Comparison of ENCODE assay signal across 15 cellular contexts in the genomic region with DNA sequence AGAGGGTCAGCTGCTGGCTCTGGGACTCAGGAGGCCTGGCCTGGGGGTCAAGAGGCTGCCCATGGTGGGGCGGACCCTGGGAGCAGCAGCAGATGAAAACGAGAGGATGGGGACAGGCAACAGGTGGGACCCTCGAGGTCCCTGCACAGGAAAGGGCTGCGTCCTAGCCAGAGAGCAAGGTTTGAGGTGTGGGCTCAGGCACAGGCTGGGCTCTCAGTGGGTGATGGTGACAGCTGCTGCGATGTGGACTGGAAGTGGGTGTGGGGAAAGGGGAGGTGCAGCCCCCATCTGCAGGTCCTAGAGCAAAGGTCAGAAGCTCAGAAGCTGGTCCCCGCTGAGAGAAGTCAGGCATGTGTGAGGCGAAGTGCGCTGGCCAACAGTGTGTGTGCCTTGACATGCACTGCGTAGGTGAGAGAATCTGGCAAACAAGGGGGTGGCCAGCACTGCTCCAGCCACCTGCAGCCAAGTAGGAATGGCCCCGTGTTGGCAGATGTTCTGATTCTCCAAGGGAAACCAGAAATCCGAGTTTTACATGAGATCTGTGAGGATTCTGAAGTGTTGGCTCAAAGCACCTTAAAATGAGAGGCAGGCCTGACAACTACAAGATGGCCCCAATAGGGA.
DNase-seq lines count a peak whose midpoint lies in the region; ATAC-seq, FAIRE-seq and TF ChIP-seq lines count a peak whose summit lies in the region.
"Had no signal": no experiment of that assay in that cellular context is flagged by ENCODE, and none has a peak within 500 bp of the region (broad histone marks: within the 10 kb centered on the region; RNA-seq: fewer than 3 reads in every experiment).

No MANE protein-coding gene starts in this region.

- no peak overlapping the region for H2AFZ ChIP-seq in H1 (ENCODE audit: low read length)

- no peaks in the 10 kb centered on the region for H3K79me1 ChIP-seq in H1 (ENCODE audit: low read depth, low read length)

- 91% methylated on average over 11 of the region's 11 CpGs; no CpG with 5 or more reads in 1 of the 2 experiments for WGBS in H1 (ENCODE audit: extremely low coverage in 1 of 2, insufficient coverage in 1 of 2, insufficient read length in 1 of 2, insufficient replicate concordance in 2 of 2, low coverage in 1 of 2, low lambda C conversion rate in 2 of 2, missing lambda C conversion rate in 1 of 2), 2 experiments

- H4K20me1 ChIP-seq in H1 (replicated peaks in 1 of 2; ENCODE audit: control insufficient read depth in 1 of 2, insufficient read depth in 2 of 2, low read length in 2 of 2), result no peaks in the 10 kb centered on the region

- H3K4me1 ChIP-seq in H1 (replicated peaks in 1 of 4; ENCODE audit: control insufficient read depth in 3 of 4, insufficient read depth in 4 of 4, low read length in 3 of 4) (no peaks in the 10 kb centered on the region; a peak in 1 of 7 replicates), neutrophil (ENCODE audit: control insufficient read depth in 1 of 2, insufficient read depth in 1 of 2, low read depth in 1 of 2, low read length in 1 of 2) (peaks cover 12 to 27% of the 10 kb centered on the region in 2 experiments), upper lobe of right lung (no peaks in the 10 kb centered on the region)

- H3K4ac ChIP-seq in H1 (replicated peaks; ENCODE audit: insufficient read length, low read depth, low read length), result no peak overlapping the region

- no peak overlapping the region for H3K4me3 Mint-ChIP-seq in T-helper 2 cell treated with Interferon-gamma antibody and Interleukin-4, amounts not matched to agents 5 μg/mL and 100 μg/mL, for 36 hours
- H3K4me3 Mint-ChIP-seq: CD4-positive, CD25-positive, alpha-beta regulatory T cell had no signal

- FAIRE-seq in H1 (lab: Jason Lieb, UNC), result no peak
- FAIRE-seq: H54, HepG2, HTR-8/SVneo had no signal

- no peak for TF ChIP-seq RAD21 in H1 (IDR thresholded peaks at IDR 0.05 in 1 of 2, conservative IDR thresholded peaks at IDR 0.05 in 1 of 2; ENCODE audit: low read depth in 2 of 2, low read length in 2 of 2)

- CTCF ChIA-PET in H1 (lab: Charles Lee; ENCODE audit: partially characterized antibody), result no interaction called here

- H2BK5ac ChIP-seq in H1 (ENCODE audit: low read depth, low read length), result peak overlapping the region; percentile 49; the same call in 1 of the 2 replicates

- H3K23me2 ChIP-seq in H1 (ENCODE audit: low read depth, low read length), result no peaks in the 10 kb centered on the region

- H4K91ac ChIP-seq in H1 (replicated peaks; ENCODE audit: insufficient read length, low read length), result no peak overlapping the region

- ATAC-seq in upper lobe of right lung, result peak; percentile 10
- no peak for ATAC-seq in GM21528 (IDR thresholded peaks at IDR 0.05; ENCODE audit: low FRiP score, unreplicated experiment)
- ATAC-seq: HepG2 had no signal

- no peak overlapping the region for H3K14ac ChIP-seq in H1 (ENCODE audit: insufficient read length)

- H2BK20ac ChIP-seq in H1 (ENCODE audit: low read length), result no peak overlapping the region

- H3K4me2 ChIP-seq in H1 (ENCODE audit: insufficient read depth in 1 of 2, low read depth in 2 of 2, low read length in 2 of 2), result no peak overlapping the region

- no peak overlapping the region for H2AK5ac ChIP-seq in H1 (ENCODE audit: low read depth, low read length)

- H3K27me3 Mint-ChIP-seq in T-helper 2 cell treated with Interferon-gamma antibody and Interleukin-4, amounts not matched to agents 5 μg/mL and 100 μg/mL, for 36 hours (ENCODE audit: low read depth), result no peaks in the 10 kb centered on the region

- H3K36me3 ChIP-seq in H1 (ENCODE audit: control insufficient read depth in 2 of 4, insufficient read depth in 4 of 4, low read length in 3 of 4), result no peaks in the 10 kb centered on the region
- H3K36me3 ChIP-seq in neutrophil, result no peaks in the 10 kb centered on the region
- H3K36me3 ChIP-seq in upper lobe of right lung, result no peaks in the 10 kb centered on the region

- H3K4me1 Mint-ChIP-seq in T-helper 2 cell treated with Interferon-gamma antibody and Interleukin-4, amounts not matched to agents 5 μg/mL and 100 μg/mL, for 36 hours (ENCODE audit: low read depth), result no peaks in the 10 kb centered on the region
- H3K4me1 Mint-ChIP-seq: CD4-positive, CD25-positive, alpha-beta regulatory T cell had no signal

- intact Hi-C loops in upper lobe of right lung (cut with DNase I), result no loop called here

- H4K5ac ChIP-seq in H1 (ENCODE audit: insufficient read length, low read depth, low read length), result no peak overlapping the region

- H3K27ac ChIP-seq in H1 (ENCODE audit: low read depth, low read length) (no peak overlapping the region), neutrophil (peak overlapping the region; percentile 15), upper lobe of right lung (no peak overlapping the region)
- H3K27ac ChIP-seq: 22Rv1 had no signal

- DNase-seq in T-helper 2 cell treated with Interferon-gamma antibody and Interleukin-4, amounts not matched to agents 5 μg/mL and 100 μg/mL, for 36 hours (ENCODE audit: low spot score), result no peak
- no peak for DNase-seq in T-helper 2 cell
- no peak for DNase-seq in H1 (ENCODE audit: low read depth in 1 of 2, low spot score in 2 of 2)
- no peak for DNase-seq in upper lobe of right lung
- DNase-seq in HuH-7 (ENCODE audit: low spot score), result no peak
- DNase-seq in globus pallidus (ENCODE audit: low spot score), result no peak
- DNase-seq: Calu3; CD4-positive, CD25-positive, alpha-beta regulatory T cell; DMS 273 treated with DMSO at 0.1 percent for 48 hours had no signal

- H3K9ac ChIP-seq in H1 (replicated peaks in 1 of 4; ENCODE audit: extremely low read depth in 1 of 4, low read depth in 3 of 4, low read length in 3 of 4), result no peak overlapping the region

- TF ChIP-seq EP300 in H1 (IDR thresholded peaks at IDR 0.05; ENCODE audit: borderline replicate concordance in 1 of 2, low read depth in 2 of 2, low read length in 2 of 2), result no peak

- 0 out of 2 replicates have a peak overlapping the region, but pooled peaks have one; percentile 17 for H2BK12ac ChIP-seq in H1 (ENCODE audit: low read depth, low read length)

- H3K9me3 Mint-ChIP-seq in T-helper 2 cell treated with Interferon-gamma antibody and Interleukin-4, amounts not matched to agents 5 μg/mL and 100 μg/mL, for 36 hours, result no peaks in the 10 kb centered on the region

- H3K18ac ChIP-seq in H1 (ENCODE audit: extremely low read depth, low read length), result no peak overlapping the region

- no peaks in the 10 kb centered on the region for H3K27me3 ChIP-seq in H1 (replicated peaks in 1 of 4; ENCODE audit: control insufficient read depth in 3 of 4, extremely low read depth in 1 of 4, insufficient read depth in 3 of 4, low read length in 3 of 4)
- H3K27me3 ChIP-seq in neutrophil, result no peaks in the 10 kb centered on the region
- no peaks in the 10 kb centered on the region for H3K27me3 ChIP-seq in upper lobe of right lung

- no peaks in the 10 kb centered on the region; a peak in 1 of 4 replicates for H3K79me2 ChIP-seq in H1 (ENCODE audit: control insufficient read depth in 1 of 2, insufficient read depth in 2 of 2, low read length in 2 of 2)

- POLR2A ChIA-PET in H1 (lab: Charles Lee; ENCODE audit: partially characterized antibody), result interaction anchor here (1.2 kb wide), 1 partner anchor 40 kb away, joined by 3 read pairs; no protein-coding TSS in a partner anchor

- H3K4me3 ChIP-seq in H1 (ENCODE audit: extremely low read depth in 1 of 4, insufficient read depth in 2 of 4, low read depth in 3 of 4, low read length in 4 of 4) (no peak overlapping the region), neutrophil (ENCODE audit: low read depth in 1 of 2, low read length in 1 of 2) (no peak overlapping the region), upper lobe of right lung (no peak overlapping the region)

- H3K56ac ChIP-seq in H1 (replicated peaks; ENCODE audit: insufficient read length, low read depth, low read length), result no peak overlapping the region

- H3K27ac Mint-ChIP-seq in T-helper 2 cell treated with Interferon-gamma antibody and Interleukin-4, amounts not matched to agents 5 μg/mL and 100 μg/mL, for 36 hours, result peak overlapping the region; percentile 31

- no peak for TF ChIP-seq CTCF in H1 (IDR thresholded peaks at IDR 0.05; ENCODE audit: control extremely low read depth in 1 of 3, insufficient read depth in 1 of 3, low read depth in 1 of 3, low read length in 3 of 3)
- TF ChIP-seq CTCF in neutrophil (IDR thresholded peaks at IDR 0.05), result no peak
- no peak for TF ChIP-seq CTCF in upper lobe of right lung (IDR thresholded peaks at IDR 0.05)

- no peaks in the 10 kb centered on the region for H3K36me3 Mint-ChIP-seq in T-helper 2 cell treated with Interferon-gamma antibody and Interleukin-4, amounts not matched to agents 5 μg/mL and 100 μg/mL, for 36 hours (ENCODE audit: low read depth)
- H3K36me3 Mint-ChIP-seq: CD4-positive, CD25-positive, alpha-beta regulatory T cell had no signal

- TF ChIP-seq POLR2A in H1 (IDR thresholded peaks at IDR 0.05; ENCODE audit: control extremely low read depth in 1 of 2, low read depth in 2 of 2, low read length in 2 of 2), result no peak

- H4K8ac ChIP-seq in H1 (ENCODE audit: extremely low read depth, insufficient read depth, low read length), result peak overlapping the region; percentile 43; the same call in 1 of the 2 replicates

- no peak overlapping the region for H3K23ac ChIP-seq in H1 (ENCODE audit: insufficient read length)

- peaks cover 0 to 2% of the 10 kb centered on the region in 2 experiments; a peak in 2 of 4 replicates for H3K9me3 ChIP-seq in H1 (ENCODE audit: insufficient read depth in 2 of 2, low read depth in 1 of 2, low read length in 1 of 2)
- no peaks in the 10 kb centered on the region for H3K9me3 ChIP-seq in neutrophil
- H3K9me3 ChIP-seq in upper lobe of right lung, result no peaks in the 10 kb centered on the region

- 0 out of 2 replicates have a peak overlapping the region, but pooled peaks have one; percentile 72 for H2BK15ac ChIP-seq in H1 (ENCODE audit: low read length)

- H2BK120ac ChIP-seq in H1 (replicated peaks; ENCODE audit: low read depth, low read length), result no peak overlapping the region

TF ChIP-seq in H1, 55 proteins besides CTCF, POLR2A, EP300 and RAD21:
- TF ChIP-seq SP4 (IDR thresholded peaks at IDR 0.05; ENCODE audit: low read length), result no peak
- no peak for TF ChIP-seq TCF12 (IDR thresholded peaks at IDR 0.05; ENCODE audit: low read depth, low read length)
- no peak for TF ChIP-seq SAP30 (IDR thresholded peaks at IDR 0.05; ENCODE audit: insufficient read depth, insufficient replicate concordance, low read length)
- no peak for TF ChIP-seq KDM1A (IDR thresholded peaks at IDR 0.05; ENCODE audit: borderline replicate concordance, low read length)
- TF ChIP-seq FOSL1 (IDR thresholded peaks at IDR 0.05; ENCODE audit: insufficient read depth, low read depth, low read length), result no peak
TF ChIP-seq in H1: peak in this region for 0.
